Comparison of ENCODE assay signal across 17 cellular contexts in the genomic region with DNA sequence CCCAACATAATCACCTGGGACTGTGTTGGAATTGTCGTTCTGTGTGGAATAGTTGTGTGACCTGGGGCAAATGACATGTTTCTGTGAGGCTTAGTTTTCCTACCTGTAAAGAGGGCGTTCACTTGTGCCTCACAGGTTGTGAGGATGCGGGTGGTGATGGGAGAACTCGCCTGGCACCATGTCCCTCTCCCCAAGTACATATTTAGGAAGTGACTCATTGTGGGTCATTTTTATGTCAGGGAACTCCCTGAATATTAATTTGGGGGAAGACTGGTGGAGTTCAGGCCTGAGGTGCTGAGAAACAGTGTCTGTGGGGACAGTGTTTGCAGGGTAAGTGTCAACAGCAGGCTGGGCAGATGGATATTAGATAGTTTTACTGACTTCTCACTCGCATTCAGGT.
DNase-seq lines count a peak whose midpoint lies in the region; FAIRE-seq and TF ChIP-seq lines count a peak whose summit lies in the region.
"Had no signal": no experiment of that assay in that cellular context is flagged by ENCODE, and none has a peak within 500 bp of the region (broad histone marks: within the 10 kb centered on the region; RNA-seq: fewer than 3 reads in every experiment).

No MANE protein-coding gene starts in this region.

- H3K4me1 ChIP-seq in A673 (ENCODE audit: insufficient read depth, low read length, poor library complexity, severe bottlenecking) (no peaks in the 10 kb centered on the region), fibroblast of lung (ENCODE audit: control insufficient read depth, extremely low read depth, insufficient read depth, low read length) (no peaks in the 10 kb centered on the region)

- POLR2A ChIA-PET in A673 (lab: Charles Lee; ENCODE audit: low non-redundant PET), result no interaction called here
- POLR2A ChIA-PET in RWPE1 (lab: Yijun Ruan, JAX; ENCODE audit: low non-redundant PET), result no interaction called here

- H3K4me3 ChIP-seq in A673 (ENCODE audit: low read depth, low read length, poor library complexity, severe bottlenecking), result no peak overlapping the region
- H3K4me3 ChIP-seq in fibroblast of lung (replicated peaks in 1 of 4; ENCODE audit: control extremely low read depth in 1 of 4, insufficient read depth in 1 of 4, low read depth in 3 of 4, low read length in 4 of 4), result no peak overlapping the region
- H3K4me3 ChIP-seq: skin epidermis, vagina had no signal

- H3K36me3 ChIP-seq in A673 (ENCODE audit: insufficient read depth, low read length, poor library complexity, severe bottlenecking) (no peaks in the 10 kb centered on the region), fibroblast of lung (ENCODE audit: control insufficient read depth, insufficient read depth, low read length) (no peaks in the 10 kb centered on the region)
- H3K36me3 ChIP-seq: vagina had no signal

- no peaks in the 10 kb centered on the region for H3K27me3 ChIP-seq in A673 (replicated peaks; ENCODE audit: insufficient read depth, low read depth, low read length, poor library complexity)
- no peaks in the 10 kb centered on the region for H3K27me3 ChIP-seq in fibroblast of lung (ENCODE audit: control insufficient read depth, insufficient read depth, low read length)
- H3K27me3 ChIP-seq: vagina had no signal

- no TSS peak for BruUV-seq in A673 (replicated peaks; lab: Mats Ljungman, UMichigan)

- FAIRE-seq in GM12892 (lab: Jason Lieb, UNC), result peak; percentile 60
- FAIRE-seq: kidney had no signal

- no peaks in the 10 kb centered on the region for H4K20me1 ChIP-seq in fibroblast of lung (ENCODE audit: control insufficient read depth, extremely low read depth, insufficient read depth, low read length)

- H2AFZ ChIP-seq in fibroblast of lung (ENCODE audit: low read length), result no peak overlapping the region

- no peaks in the 10 kb centered on the region for H3K79me2 ChIP-seq in fibroblast of lung (ENCODE audit: control insufficient read depth, insufficient read depth, low read length)

- DNase-seq in A673 (ENCODE audit: low spot score) (peak; percentile 12), GM12892 (ENCODE audit: insufficient read length) (no peak), RWPE1 (ENCODE audit: low spot score) (peak; percentile 24), fibroblast of lung (ENCODE audit: low read depth in 2 of 2) (peak; percentile 17 to 50), AG08396 (ENCODE audit: low spot score) (no peak), NCI-H146 treated with DMSO at 0.1 percent for 48 hours (lab: John Stamatoyannopoulos, UW; ENCODE audit: unreplicated experiment) (no peak), NCI-H2107 treated with DMSO at 0.1 percent for 48 hours (lab: John Stamatoyannopoulos, UW; ENCODE audit: unreplicated experiment) (no peak), NCI-H2196 treated with DMSO at 0.1 percent for 48 hours (lab: John Stamatoyannopoulos, UW; ENCODE audit: unreplicated experiment) (no peak)
- DNase-seq: central memory CD4-positive, alpha-beta T cell; HFFc6; kidney; MM.1S; Right ventricle myocardium superior had no signal

- H3K27ac ChIP-seq in A673 (ENCODE audit: low read depth, low read length, poor library complexity, severe bottlenecking) (no peak overlapping the region), RWPE1 (no peak overlapping the region), fibroblast of lung (ENCODE audit: insufficient read depth, low read length) (no peak overlapping the region)
- H3K27ac ChIP-seq: C4-2B, skin epidermis, vagina, VCaP had no signal

- TF ChIP-seq POLR2A in GM12892 (IDR thresholded peaks at IDR 0.05; ENCODE audit: low read depth, low read length), result no peak

- no peak overlapping the region for H3K9ac ChIP-seq in fibroblast of lung (ENCODE audit: insufficient read depth, low read length)

- no peak overlapping the region for H3K4me2 ChIP-seq in fibroblast of lung (ENCODE audit: extremely low read depth, insufficient read depth, low read length)

- TF ChIP-seq CTCF in A673 (conservative IDR thresholded peaks at IDR 0.05; ENCODE audit: low read depth, low read length) (no peak), RWPE1 (conservative IDR thresholded peaks at IDR 0.05; ENCODE audit: low read depth) (no peak), fibroblast of lung (conservative IDR thresholded peaks at IDR 0.05 in 1 of 2, IDR thresholded peaks at IDR 0.05 in 1 of 2; ENCODE audit: low read depth in 1 of 2, low read length in 2 of 2) (no peak)

- CTCF ChIA-PET in A673 (lab: Charles Lee), result no interaction called here
- CTCF ChIA-PET in RWPE1 (lab: Yijun Ruan, JAX), result no interaction called here

- intact Hi-C loops in A673 (cut with micrococcal nuclease; ENCODE audit: unreplicated experiment), result no loop called here

- H3K9me3 ChIP-seq in A673 (ENCODE audit: low read depth, low read length, poor library complexity, severe bottlenecking) (no peaks in the 10 kb centered on the region), fibroblast of lung (ENCODE audit: control insufficient read depth, insufficient read depth, low read depth, low read length) (no peaks in the 10 kb centered on the region)
- H3K9me3 ChIP-seq: vagina had no signal

Comparison
In these comparisons a context has a peak if more than half of its experiments do, and no peak if none do; other contexts are left out.
1. DNase-seq: peak in A673 (single experiment), RWPE1 (single experiment) and fibroblast of lung (2 of 2); none in GM12892 (single experiment), AG08396 (single experiment), NCI-H146 treated with DMSO at 0.1 percent for 48 hours (single experiment), NCI-H2107 treated with DMSO at 0.1 percent for 48 hours (single experiment) and NCI-H2196 treated with DMSO at 0.1 percent for 48 hours (single experiment).